ENCODE assay signal across 26 cellular contexts in the genomic region with DNA sequence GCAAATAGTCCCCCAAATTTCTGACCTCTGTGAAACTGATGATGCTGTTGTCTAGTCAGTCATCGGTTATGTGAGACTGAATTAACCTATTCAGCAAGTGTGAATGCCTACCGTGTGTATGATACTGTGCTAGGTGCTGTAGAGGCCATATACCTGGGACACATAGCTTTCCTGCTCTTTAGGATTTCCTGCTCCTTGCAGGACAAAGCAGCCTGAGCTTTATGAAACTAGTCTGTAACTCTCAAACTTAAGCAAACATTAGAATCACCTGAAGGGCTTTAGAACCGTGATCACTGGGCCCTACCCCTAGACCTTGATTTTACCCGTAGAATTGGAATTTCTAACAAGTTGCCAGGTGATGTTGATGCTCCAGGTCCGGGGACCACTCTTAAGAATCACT. TPM values are rescaled to one million over a fixed set of nuclear protein-coding genes. Genes with fewer than 3 reads are reported as not detected.
DNase-seq lines count a peak whose midpoint lies in the region; ATAC-seq, FAIRE-seq and TF ChIP-seq lines count a peak whose summit lies in the region.
"Had no signal": no experiment of that assay in that cellular context is flagged by ENCODE, and none has a peak within 500 bp of the region (broad histone marks: within the 10 kb centered on the region; RNA-seq: fewer than 3 reads in every experiment).

No MANE protein-coding gene starts in this region.

- H3K4me2 ChIP-seq in PC-9, result no peak overlapping the region

- CTCF ChIA-PET in PC-9 (lab: Charles Lee), result interaction anchor here (0.6 to 2.3 kb wide), 5 partner anchors 23 to 317 kb away, joined by 3 to 17 read pairs (median 5); a partner anchor contains a TSS

- no TSS peak for BruUV-seq in PC-9 (replicated peaks; lab: Mats Ljungman, UMichigan)

- H3K9me2 ChIP-seq in PC-9 (ENCODE audit: insufficient read depth), result no peaks in the 10 kb centered on the region

- 68 to 73% methylated on average over 5 of the region's 5 CpGs for WGBS in testis, 2 donors

- H3K9me3 ChIP-seq in PC-9 (ENCODE audit: insufficient read depth, low read depth) (no peaks in the 10 kb centered on the region), left lung (no peaks in the 10 kb centered on the region), testis (no peaks in the 10 kb centered on the region)
- H3K9me3 ChIP-seq: esophagus muscularis mucosa, ovary, SJCRH30 had no signal

- H3K27me3 ChIP-seq in PC-9 (ENCODE audit: insufficient read depth, low read depth) (no peaks in the 10 kb centered on the region), left lung (no peaks in the 10 kb centered on the region), testis (no peaks in the 10 kb centered on the region)
- H3K27me3 ChIP-seq: cardiac muscle cell, esophagus muscularis mucosa, ovary, SJCRH30 had no signal

- ATAC-seq in left lung, result peak; percentile 59
- ATAC-seq: activated naive CD4-positive, alpha-beta T cell treated with anti-CD3 and anti-CD28 coated beads, Interleukin-2, amount 50 U/mL, for 72 hours had no signal

- intact Hi-C loops in PC-9 (cut with micrococcal nuclease; ENCODE audit: unreplicated experiment) (loop anchor here (10.0 kb wide), 2 partner anchors 287 to 867 kb away; no protein-coding TSS in a partner anchor), left lung (cut with DNase I) (no loop called here), testis (cut with DNase I; ENCODE audit: low total_unique reads) (no loop called here)

- H3K4me3 ChIP-seq in PC-9 (no peak overlapping the region), left lung (no peak overlapping the region), testis (no peak overlapping the region)
- H3K4me3 ChIP-seq: cardiac muscle cell, esophagus muscularis mucosa, ovary, SJCRH30 had no signal

- POLR2A ChIA-PET in PC-9 (lab: Charles Lee; ENCODE audit: unreplicated experiment), result no interaction called here

- H3F3A ChIP-seq in PC-9 (ENCODE audit: insufficient read depth, low read depth), result peaks cover 70% of the 10 kb centered on the region

- TF ChIP-seq CTCF in PC-9 (conservative IDR thresholded peaks at IDR 0.05), result no peak
- no peak for TF ChIP-seq CTCF in left lung (IDR thresholded peaks at IDR 0.05)
- no peak for TF ChIP-seq CTCF in testis (IDR thresholded peaks at IDR 0.05)
- no peak for TF ChIP-seq CTCF in GM20000 (IDR thresholded peaks at IDR 0.05; ENCODE audit: extremely low read depth, missing control alignments)

- H3K4me1 ChIP-seq in PC-9 (replicated peaks; ENCODE audit: insufficient read depth), result peaks cover 60% of the 10 kb centered on the region
- peaks cover 47 to 97% of the 10 kb centered on the region in 2 donors for H3K4me1 ChIP-seq in left lung
- H3K4me1 ChIP-seq in testis, result peaks cover 75% of the 10 kb centered on the region
- H3K4me1 ChIP-seq: SJCRH30 had no signal

- H3K79me2 ChIP-seq in PC-9 (ENCODE audit: low read depth), result peaks cover 100% of the 10 kb centered on the region

- no peak for TF ChIP-seq POLR2A in H54 (IDR thresholded peaks at IDR 0.05; ENCODE audit: low read depth, low read length)
- no peak for TF ChIP-seq POLR2A in testis (IDR thresholded peaks at IDR 0.05)
- TF ChIP-seq POLR2A in GM12891 (IDR thresholded peaks at IDR 0.05; ENCODE audit: low read depth, low read length), result no peak

- FAIRE-seq in H54 (lab: Jason Lieb, UNC) (peak; percentile 33), GM12891 (lab: Jason Lieb, UNC) (no peak)

- peaks cover 89% of the 10 kb centered on the region for H4K20me1 ChIP-seq in PC-9 (ENCODE audit: insufficient read depth)

- H3K27ac ChIP-seq in PC-9, result peak overlapping the region; percentile 6; the same call in 1 of the 2 replicates
- H3K27ac ChIP-seq in left lung, result peak overlapping the region in 1 of 2 donors; percentile 5
- H3K27ac ChIP-seq in testis, result peak overlapping the region; percentile 42 to 79
- H3K27ac ChIP-seq: cardiac muscle cell, esophagus muscularis mucosa, ovary, SJCRH30 had no signal

- H2AFZ ChIP-seq in PC-9, result no peak overlapping the region

- H3K36me3 ChIP-seq in PC-9 (ENCODE audit: low read depth) (peaks cover 8% of the 10 kb centered on the region; the same call in 1 of the 2 replicates), left lung (no peaks in the 10 kb centered on the region), testis (ENCODE audit: low read depth, missing control alignments) (no peaks in the 10 kb centered on the region)
- H3K36me3 ChIP-seq: cardiac muscle cell, esophagus muscularis mucosa, ovary, SJCRH30 had no signal

- DNase-seq in H54 (ENCODE audit: insufficient read length, low spot score), result no peak
- no peak for DNase-seq in PC-9
- DNase-seq in left lung, result no peak
- DNase-seq in testis, result no peak
- no peak for DNase-seq in GM20000 (ENCODE audit: low spot score)
- no peak for DNase-seq in superior temporal gyrus (ENCODE audit: extremely low spot score)
- no peak for DNase-seq in NCI-H187 treated with DMSO at 0.1 percent for 48 hours (lab: John Stamatoyannopoulos, UW)
- DNase-seq in GM12891 (ENCODE audit: insufficient read length, low spot score), result no peak
- DNase-seq: activated CD4-positive, alpha-beta memory T cell treated with anti-CD3 and anti-CD28 coated beads, Interleukin-2, amount 10 ng/mL, durations not matched to agents 7 days and 5 days; activated CD4-positive, alpha-beta T cell treated with anti-CD3 and anti-CD28 coated beads for 1 hour; aorta; cortex of kidney; effector memory CD8-positive, alpha-beta T cell; foreskin melanocyte; Kasumi-1; NCI-H1048; NCI-H1694; NCI-H2171 treated with DMSO at 0.1 percent for 48 hours; NCI-H524 treated with DMSO at 0.1 percent for 48 hours; nephron progenitor cell; ovary; SJCRH30; stimulated activated CD4-positive, alpha-beta T cell treated with anti-CD3 and anti-CD28 coated beads, Interleukin-2, amount 100 ng/mL, for 24 hours had no signal

TF ChIP-seq in GM12891, 5 proteins besides CTCF, POLR2A, EP300 and RAD21:
- TF ChIP-seq SPI1 (IDR thresholded peaks at IDR 0.05; ENCODE audit: low read depth, low read length) (no peak), POLR2AphosphoS5 (IDR thresholded peaks at IDR 0.05; ENCODE audit: low read depth, low read length) (no peak), TAF1 (IDR thresholded peaks at IDR 0.05; ENCODE audit: low read depth, low read length) (no peak), PAX5 (IDR thresholded peaks at IDR 0.05; ENCODE audit: insufficient read depth, low read length, severe bottlenecking) (no peak), POU2F2 (IDR thresholded peaks at IDR 0.05; ENCODE audit: low read depth, low read length) (no peak)

RNA-seq across cellular contexts. Expression of a gene that starts 6.9 kb away (rescaled TPM):
- total RNA-seq in PC-9 (2021) (189 and 191 TPM in 2 replicates), left lung (10 to 100 TPM; 78.8 to 92.9 TPM), testis (100 to 1,000 TPM; 172 to 198 TPM)
- polyA plus RNA-seq in testis (ENCODE audit: insufficient read depth, low read depth, low replicate concordance), result 93.9 TPM
- polyA plus RNA-seq in GM12891 (2012; ENCODE audit: low read depth, missing spikeins), result 37.0 TPM

RNA-seq across cellular contexts. Expression of a gene that starts 58.1 kb away (rescaled TPM):
- 310 and 330 TPM in 2 replicates for total RNA-seq in PC-9 (2021)
- total RNA-seq in left lung, result 100 to 1,000 TPM; 164 to 239 TPM
- 100 to 1,000 TPM; 308 to 309 TPM for total RNA-seq in testis
- polyA plus RNA-seq in testis (ENCODE audit: insufficient read depth, low read depth, low replicate concordance), result 366 TPM
- polyA plus RNA-seq in GM12891 (2012; ENCODE audit: low read depth, missing spikeins), result 139 TPM
